1 cellular context compared by ENCODE assay signal in genomic region chr1:31409946-31410858, GRCh38.
TF ChIP-seq lines count a peak whose summit lies in the region.

No MANE protein-coding gene starts in this region.

TF ChIP-seq in K562, 482 proteins besides CTCF, POLR2A, EP300 and RAD21:
- no peak for TF ChIP-seq SMAD1 (IDR thresholded peaks at IDR 0.05; ENCODE audit: low read depth, low read length, partially characterized antibody)
- TF ChIP-seq ZKSCAN1 (IDR thresholded peaks at IDR 0.05; ENCODE audit: low read depth, low read length): 0 out of 2 replicates have a peak, but pooled peaks have one; percentile 8
- no peak for TF ChIP-seq HMG20B (CRISPR knock-in tag; IDR thresholded peaks at IDR 0.05)
- no peak for TF ChIP-seq JUN (IDR thresholded peaks at IDR 0.05; ENCODE audit: borderline replicate concordance, low read depth, low read length)
- no peak for TF ChIP-seq JUN (CRISPR knock-in tag; IDR thresholded peaks at IDR 0.05; ENCODE audit: borderline replicate concordance)
- no peak for TF ChIP-seq ZNF668 (CRISPR knock-in tag; IDR thresholded peaks at IDR 0.05)
- TF ChIP-seq MTA3 (IDR thresholded peaks at IDR 0.05; ENCODE audit: borderline replicate concordance): 0 out of 2 replicates have a peak, but pooled peaks have one; percentile 27
- TF ChIP-seq ZNF384 (IDR thresholded peaks at IDR 0.05; ENCODE audit: low read depth, low read length): peak; percentile 85
- peak; percentile 37 for TF ChIP-seq MTA2 (IDR thresholded peaks at IDR 0.05; ENCODE audit: low read depth)
- TF ChIP-seq NFIC (IDR thresholded peaks at IDR 0.05): peak; percentile 41
- TF ChIP-seq TEAD4 (IDR thresholded peaks at IDR 0.05; ENCODE audit: low read length): peak; percentile 18; the same call in 1 of the 2 replicates
- TF ChIP-seq TEAD4 (CRISPR knock-in tag; IDR thresholded peaks at IDR 0.05; ENCODE audit: borderline replicate concordance): no peak
- TF ChIP-seq ZNF592 (IDR thresholded peaks at IDR 0.05): 0 out of 2 replicates have a peak, but pooled peaks have one; percentile 40
- TF ChIP-seq ESRRA (IDR thresholded peaks at IDR 0.05; ENCODE audit: borderline replicate concordance, low read depth): no peak
- no peak for TF ChIP-seq CGGBP1 (CRISPR knock-in tag; IDR thresholded peaks at IDR 0.05)
- peak in 1 of 2 experiments; percentile 55; a peak in 1 of 4 replicates for TF ChIP-seq UBTF (IDR thresholded peaks at IDR 0.05; ENCODE audit: borderline replicate concordance in 1 of 2, low read depth in 2 of 2, low read length in 2 of 2)
- TF ChIP-seq MNT (conservative IDR thresholded peaks at IDR 0.05): peak in 1 of 2 experiments; percentile 56; a peak in 2 of 4 replicates
- TF ChIP-seq ZNF583 (CRISPR knock-in tag; IDR thresholded peaks at IDR 0.05): 0 out of 2 replicates have a peak, but pooled peaks have one; percentile 26
- TF ChIP-seq FOXJ3 (CRISPR knock-in tag; IDR thresholded peaks at IDR 0.05): no peak
- TF ChIP-seq TCF3 (CRISPR knock-in tag; IDR thresholded peaks at IDR 0.05): peak; percentile 80
- peak; percentile 57; the same call in 1 of the 2 replicates for TF ChIP-seq SMARCA4 (IDR thresholded peaks at IDR 0.05)
- TF ChIP-seq POLR2AphosphoS5 (IDR thresholded peaks at IDR 0.05; ENCODE audit: control insufficient read depth, insufficient read depth, low read depth, low read length): peak; percentile 41; the same call in 1 of the 2 replicates
- TF ChIP-seq HDAC6 (IDR thresholded peaks at IDR 0.05; ENCODE audit: low read depth, low read length): no peak
- TF ChIP-seq PREB (CRISPR knock-in tag; IDR thresholded peaks at IDR 0.05): no peak
- TF ChIP-seq SETDB1 (IDR thresholded peaks at IDR 0.05; ENCODE audit: low read length): no peak
- TF ChIP-seq ZNF274 (IDR thresholded peaks at IDR 0.05; ENCODE audit: borderline replicate concordance, low read depth, low read length): no peak
- no peak for TF ChIP-seq CTBP1 (IDR thresholded peaks at IDR 0.05; ENCODE audit: borderline replicate concordance)
- no peak for TF ChIP-seq MITF (IDR thresholded peaks at IDR 0.05)
- peak; percentile 57 for TF ChIP-seq MEIS2 (IDR thresholded peaks at IDR 0.05; ENCODE audit: partially characterized antibody)
- no peak for TF ChIP-seq HDGF (IDR thresholded peaks at IDR 0.05)
- TF ChIP-seq ARID1B (IDR thresholded peaks at IDR 0.05): peak; percentile 82
- 0 out of 2 replicates have a peak, but pooled peaks have one; percentile 12 for TF ChIP-seq TRIM28 (IDR thresholded peaks at IDR 0.05)
- peak; percentile 85 for TF ChIP-seq CBFA2T3 (IDR thresholded peaks at IDR 0.05)
- peak; percentile 63; the same call in 1 of the 2 replicates for TF ChIP-seq TAL1 (IDR thresholded peaks at IDR 0.05)
- peak; percentile 41; the same call in 1 of the 2 replicates for TF ChIP-seq PKNOX1 (IDR thresholded peaks at IDR 0.05)
- peak; percentile 47; the same call in 1 of the 2 replicates for TF ChIP-seq DPF2 (IDR thresholded peaks at IDR 0.05)
- peak; percentile 63 for TF ChIP-seq CBFA2T2 (conservative IDR thresholded peaks at IDR 0.05)
- peak; percentile 20 to 51; a peak in 1 of 4 replicates for TF ChIP-seq NRF1 (conservative IDR thresholded peaks at IDR 0.05 in 1 of 2, IDR thresholded peaks at IDR 0.05 in 1 of 2)
- TF ChIP-seq CREB3 (tag; conservative IDR thresholded peaks at IDR 0.05; ENCODE audit: low read depth): 0 out of 2 replicates have a peak, but pooled peaks have one; percentile 61
- TF ChIP-seq ZNF197 (CRISPR knock-in tag; IDR thresholded peaks at IDR 0.05; ENCODE audit: low read depth): no peak
- TF ChIP-seq NCOR1 (IDR thresholded peaks at IDR 0.05): peak; percentile 65
